Comparison of ENCODE assay signal across 17 cellular contexts in genomic region chr12:26520154-26520553, GRCh38.
"Had no signal": no experiment of that assay in that cellular context is flagged by ENCODE, and none has a peak within 500 bp of the region (broad histone marks: within the 10 kb centered on the region; RNA-seq: fewer than 3 reads in every experiment).

No MANE protein-coding gene starts in this region.

- H3K27me3 ChIP-seq: ascending aorta, gastrocnemius medialis, heart right ventricle, suprapubic skin had no signal

- H3K27ac ChIP-seq: ascending aorta, gastrocnemius medialis, heart right ventricle, suprapubic skin, WERI-Rb-1 had no signal

- H3K4me3 ChIP-seq: ascending aorta, gastrocnemius medialis, heart right ventricle, mucosa of descending colon, suprapubic skin had no signal

- DNase-seq: activated CD4-positive, alpha-beta T cell treated with anti-CD3 and anti-CD28 coated beads for 48 hours; activated CD8-positive, alpha-beta memory T cell treated with anti-CD3 and anti-CD28 coated beads, Interleukin-2, amount 50 U/mL, for 48 hours; activated CD8-positive, alpha-beta T cell treated with anti-CD3 and anti-CD28 coated beads, Interleukin-2, amount 10 ng/mL, durations not matched to agents 7 days and 5 days; activated naive CD8-positive, alpha-beta T cell treated with anti-CD3 and anti-CD28 coated beads, Interleukin-2, amount 50 U/mL, for 24 hours; gastrocnemius medialis; heart right ventricle; islet precursor cell; mucosa of descending colon; natural killer cell; stimulated activated CD4-positive, alpha-beta T cell treated with anti-CD3 and anti-CD28 coated beads, Interleukin-12 subunit alpha, Interleukin-12 subunit beta, amount 100 ng/mL, for 4 hours; stimulated activated naive CD4-positive, alpha-beta T cell treated with Interleukin-2 at 50 U/mL for 16 hours; T1000; WERI-Rb-1 had no signal

- H3K36me3 ChIP-seq: ascending aorta, gastrocnemius medialis, suprapubic skin, WERI-Rb-1 had no signal

- FAIRE-seq: bronchial epithelial cell had no signal

- H3K9me3 ChIP-seq: gastrocnemius medialis had no signal

- ATAC-seq: activated CD8-positive, alpha-beta T cell treated with anti-CD3 and anti-CD28 coated beads, Interleukin-2, amount 10 ng/mL, durations not matched to agents 7 days and 5 days; activated naive CD8-positive, alpha-beta T cell treated with anti-CD3 and anti-CD28 coated beads, Interleukin-2, amount 50 U/mL, for 24 hours; gastrocnemius medialis; heart right ventricle; left lobe of liver; mucosa of descending colon; natural killer cell had no signal
